In the genomic region with DNA sequence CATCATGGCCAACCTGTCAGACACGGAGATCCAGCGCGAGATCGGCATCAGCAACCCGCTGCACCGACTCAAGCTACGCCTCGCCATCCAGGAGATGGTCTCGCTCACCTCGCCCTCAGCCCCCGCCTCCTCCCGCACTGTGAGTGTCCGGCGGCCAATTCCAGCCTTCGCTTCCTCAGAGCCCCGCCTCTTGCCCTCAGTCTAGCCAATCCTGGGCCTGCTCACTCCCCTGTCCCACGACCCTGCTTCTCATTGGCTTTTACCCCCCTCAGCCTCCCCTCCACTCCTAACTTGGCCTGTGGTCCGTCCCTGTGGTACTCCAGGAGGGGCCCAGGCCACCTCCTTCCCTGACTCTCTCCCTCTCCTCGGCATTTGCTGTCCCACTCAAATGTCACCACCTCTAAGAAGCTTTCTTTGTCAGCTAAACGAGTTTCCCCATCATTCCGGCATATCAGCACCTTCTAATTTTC, we compare ENCODE assay signal across 7 cellular contexts.
DNase-seq lines count a peak whose midpoint lies in the region; ATAC-seq and TF ChIP-seq lines count a peak whose summit lies in the region.

No MANE protein-coding gene starts in this region.

- peak; percentile 92 for DNase-seq in kidney tubule cell (ENCODE audit: low spot score)
- DNase-seq in stimulated activated CD4-positive, alpha-beta T cell treated with anti-CD3 and anti-CD28 coated beads, Interleukin-15, amount 100 ng/mL, for 24 hours, result peak; percentile 87

- H3K27ac Mint-ChIP-seq in dendritic cell treated with granulocyte-macrophage colony-stimulating factor and Interleukin-4, amounts not matched to agents 40 ng/mL and 50 ng/mL, for 4 days, result no peak overlapping the region

- no peaks in the 10 kb centered on the region for H3K36me3 ChIP-seq in Loucy (ENCODE audit: insufficient read depth, low read length)

- H3K4me3 ChIP-seq in Loucy (ENCODE audit: low read length, poor library complexity, severe bottlenecking) (peak overlapping the region; percentile 77), WI38 (ENCODE audit: low read depth, low read length) (peak overlapping the region; percentile 76)

- peak overlapping the region; percentile 71 for H3K4me3 Mint-ChIP-seq in dendritic cell treated with granulocyte-macrophage colony-stimulating factor and Interleukin-4, amounts not matched to agents 40 ng/mL and 50 ng/mL, for 4 days

- peaks cover 52% of the 10 kb centered on the region for H3K27me3 Mint-ChIP-seq in dendritic cell treated with granulocyte-macrophage colony-stimulating factor and Interleukin-4, amounts not matched to agents 40 ng/mL and 50 ng/mL, for 4 days

- no peak for TF ChIP-seq CTCF in Loucy (conservative IDR thresholded peaks at IDR 0.05; ENCODE audit: low read length)
- no peak for TF ChIP-seq CTCF in WI38 (IDR thresholded peaks at IDR 0.05; ENCODE audit: low read depth, low read length)

- no peaks in the 10 kb centered on the region for H4K20me1 ChIP-seq in Loucy (ENCODE audit: insufficient read depth, low read length, poor library complexity, severe bottlenecking)

- H3K4me2 ChIP-seq in Loucy (ENCODE audit: low read depth, low read length, poor library complexity, severe bottlenecking), result peak overlapping the region; percentile 75

- intact Hi-C loops in dendritic cell treated with granulocyte-macrophage colony-stimulating factor and Interleukin-4, amounts not matched to agents 40 ng/mL and 50 ng/mL, for 4 days (cut with micrococcal nuclease), result no loop called here

- H3K9me3 Mint-ChIP-seq in dendritic cell treated with granulocyte-macrophage colony-stimulating factor and Interleukin-4, amounts not matched to agents 40 ng/mL and 50 ng/mL, for 4 days, result no peaks in the 10 kb centered on the region

- H3K9me2 ChIP-seq in Loucy (replicated peaks; ENCODE audit: low read depth, low read length), result no peaks in the 10 kb centered on the region

- no peaks in the 10 kb centered on the region for H3K79me2 ChIP-seq in Loucy (ENCODE audit: insufficient read depth, low read length)

- peaks cover 9% of the 10 kb centered on the region for H3K4me1 ChIP-seq in Loucy (ENCODE audit: insufficient read depth, low read length, poor library complexity, severe bottlenecking)

- H3K9me3 ChIP-seq in Loucy (ENCODE audit: insufficient read depth, low read depth, low read length), result no peaks in the 10 kb centered on the region

- H3K27me3 ChIP-seq in Loucy (ENCODE audit: insufficient read depth, low read length, poor library complexity, severe bottlenecking), result no peaks in the 10 kb centered on the region

- peak overlapping the region; percentile 86 for H2AFZ ChIP-seq in Loucy (ENCODE audit: low read length)

- H3K36me3 Mint-ChIP-seq in dendritic cell treated with granulocyte-macrophage colony-stimulating factor and Interleukin-4, amounts not matched to agents 40 ng/mL and 50 ng/mL, for 4 days (ENCODE audit: low read depth), result no peaks in the 10 kb centered on the region

- H3F3A ChIP-seq in Loucy (ENCODE audit: low read depth), result no peaks in the 10 kb centered on the region

- H3K4me1 Mint-ChIP-seq in dendritic cell treated with granulocyte-macrophage colony-stimulating factor and Interleukin-4, amounts not matched to agents 40 ng/mL and 50 ng/mL, for 4 days (ENCODE audit: low read depth), result peaks cover 24% of the 10 kb centered on the region

- peak; percentile 61 for ATAC-seq in GM18502 (IDR thresholded peaks at IDR 0.05; ENCODE audit: poor library complexity, unreplicated experiment)
- no peak for ATAC-seq in HG03139 (IDR thresholded peaks at IDR 0.05; ENCODE audit: unreplicated experiment)

- peak overlapping the region; percentile 53 for H3K9ac ChIP-seq in Loucy (ENCODE audit: low read depth, low read length, poor library complexity, severe bottlenecking)
